In genomic region chr7:137454169-137455166, GRCh38 we compare ENCODE assay signal across 8 cellular contexts.
DNase-seq lines count a peak whose midpoint lies in the region; ATAC-seq, FAIRE-seq and TF ChIP-seq lines count a peak whose summit lies in the region.

No MANE protein-coding gene starts in this region.

- no peaks in the 10 kb centered on the region for H3K36me3 ChIP-seq in GM12878 (ENCODE audit: control insufficient read depth in 2 of 2, insufficient read depth in 2 of 2, low read length in 1 of 2)
- H3K36me3 ChIP-seq in thyroid gland: no peaks in the 10 kb centered on the region

- TF ChIP-seq RAD21 in GM12878 (IDR thresholded peaks at IDR 0.05; ENCODE audit: insufficient read depth, low read depth, low read length): peak; percentile 76

- intact Hi-C loops in GM12878 (cut with micrococcal nuclease; ENCODE audit: unreplicated experiment): loop anchor here (2.0 to 5.0 kb wide), 2 partner anchors 286 to 1047 kb away; no protein-coding TSS in a partner anchor
- intact Hi-C loops in thyroid gland (cut with DNase I): no loop called here

- FAIRE-seq in GM12878 (lab: Jason Lieb, UNC): no peak
- peak; percentile 98 for FAIRE-seq in islet of Langerhans (lab: Jason Lieb, UNC)

- H2AFZ ChIP-seq in GM12878 (ENCODE audit: control insufficient read depth, low read depth, low read length): no peak overlapping the region

- CTCF ChIA-PET in GM12878 (lab: Yijun Ruan, JAX): interaction anchor here (0.7 to 2.2 kb wide), 25 partner anchors 9 to 1048 kb away, joined by 3 to 13 read pairs (median 4); partner anchors contain the start of gene PTN

- WGBS in GM12878 (ENCODE audit: insufficient coverage, insufficient replicate concordance, low lambda C conversion rate, missing lambda C conversion rate): 20% methylated on average over 14 of the region's 14 CpGs
- WGBS in thyroid gland, 2 donors: 50 to 53% methylated on average over 14 of the region's 14 CpGs

- TF ChIP-seq EP300 in GM12878 (IDR thresholded peaks at IDR 0.05; ENCODE audit: borderline replicate concordance in 1 of 2, control insufficient read depth in 1 of 2, low read depth in 2 of 2, low read length in 2 of 2): no peak

- H3K27me3 ChIP-seq in GM12878 (replicated peaks in 1 of 2; ENCODE audit: control insufficient read depth in 2 of 2, insufficient read depth in 2 of 2, low read length in 1 of 2) (no peaks in the 10 kb centered on the region), thyroid gland (no peaks in the 10 kb centered on the region)

- RAD21 ChIA-PET in GM12878 (lab: Charles Lee; ENCODE audit: unreplicated experiment): interaction anchor here (0.8 to 1.5 kb wide), 3 partner anchors 9 to 173 kb away, joined by 3 to 8 read pairs (median 4); no protein-coding TSS in a partner anchor

- H4K20me1 ChIP-seq in GM12878 (ENCODE audit: control insufficient read depth, insufficient read depth): no peaks in the 10 kb centered on the region

- no peaks in the 10 kb centered on the region for H3K79me2 ChIP-seq in GM12878 (ENCODE audit: control insufficient read depth, insufficient read depth, low read length)

- no peak overlapping the region for H3K27ac ChIP-seq in GM12878 (ENCODE audit: control insufficient read depth, insufficient read depth)
- H3K27ac ChIP-seq in thyroid gland: no peak overlapping the region

- DNase-seq in A172 (ENCODE audit: low spot score): peak; percentile 27
- peak; percentile 29 for DNase-seq in GM13977 (ENCODE audit: low spot score)
- peak; percentile 48 for DNase-seq in NCI-H2171 treated with DMSO at 0.1 percent for 48 hours (lab: John Stamatoyannopoulos, UW)
- no peak for DNase-seq in GM12878 (ENCODE audit: low read depth, low spot score)
- DNase-seq in thyroid gland: no peak
- no peak for DNase-seq in activated CD4-positive, alpha-beta T cell treated with anti-CD3 and anti-CD28 coated beads for 48 hours

- ATAC-seq in HG03064 (IDR thresholded peaks at IDR 0.05; ENCODE audit: low read depth, unreplicated experiment): peak; percentile 63
- peak; percentile 82 for ATAC-seq in GM12878

- SMC1A ChIA-PET in GM12878 (lab: Charles Lee; ENCODE audit: uncharacterized antibody, unreplicated experiment): interaction anchor here (0.7 to 2.0 kb wide), 12 partner anchors 12 to 1049 kb away, joined by 3 to 11 read pairs (median 4); no protein-coding TSS in a partner anchor

- POLR2A ChIA-PET in GM12878 (lab: Charles Lee): interaction anchor here (1.0 kb wide), 1 partner anchor 8 kb away, joined by 4 read pairs; no protein-coding TSS in a partner anchor

- H3K9ac ChIP-seq in GM12878 (ENCODE audit: control insufficient read depth, insufficient read depth, low read length): no peak overlapping the region

- no peaks in the 10 kb centered on the region for H3K9me3 ChIP-seq in GM12878 (replicated peaks; ENCODE audit: control insufficient read depth, insufficient read depth, low read length)
- no peaks in the 10 kb centered on the region for H3K9me3 ChIP-seq in thyroid gland

- no peaks in the 10 kb centered on the region for H3K4me1 ChIP-seq in GM12878 (ENCODE audit: control insufficient read depth, insufficient read depth, low read length)
- peaks cover 0 to 19% of the 10 kb centered on the region in 2 donors for H3K4me1 ChIP-seq in thyroid gland

- in situ Hi-C loops in GM13977 (cut with MboI; ENCODE audit: low pct_unique_long_range_greater_than_20kb, low sequenced_read_pairs, unreplicated experiment): no loop called here
- in situ Hi-C loops in GM12878 (cut with MboI): no loop called here

- H3K4me3 ChIP-seq in GM12878 (no peak overlapping the region), thyroid gland (replicated peaks in 1 of 3) (no peak overlapping the region)

- BruUV-seq in GM12878 (replicated peaks; lab: Mats Ljungman, UMichigan): no TSS peak

- TF ChIP-seq CTCF in GM13977 (IDR thresholded peaks at IDR 0.05; ENCODE audit: extremely low read depth, insufficient read depth, missing control alignments) (peak; percentile 63), GM12878 (IDR thresholded peaks at IDR 0.05 in 2 of 3, conservative IDR thresholded peaks at IDR 0.05 in 1 of 3; ENCODE audit: control insufficient read depth in 2 of 3, extremely low read depth in 1 of 3, insufficient read depth in 1 of 3, low read depth in 3 of 3, low read length in 3 of 3) (peak; percentile 47 to 66 (median 53); a peak in 5 of 6 replicates), thyroid gland (IDR thresholded peaks at IDR 0.05) (peak in 5 of 6 experiments; percentile 47 to 73 (median 69))

- no peak overlapping the region for H3K4me2 ChIP-seq in GM12878 (ENCODE audit: control insufficient read depth, insufficient read depth)

- TF ChIP-seq POLR2A in GM12878 (IDR thresholded peaks at IDR 0.05; ENCODE audit: low read depth, low read length) (no peak), thyroid gland (IDR thresholded peaks at IDR 0.05) (no peak)

TF ChIP-seq in GM12878, 131 proteins besides CTCF, POLR2A, EP300 and RAD21:
- TF ChIP-seq ELK1 (IDR thresholded peaks at IDR 0.05; ENCODE audit: low read depth, low read length) (no peak), SMC3 (IDR thresholded peaks at IDR 0.05; ENCODE audit: borderline replicate concordance, low read length) (peak; percentile 40; the same call in 1 of the 2 replicates), RB1 (IDR thresholded peaks at IDR 0.05; ENCODE audit: borderline replicate concordance) (no peak)
TF ChIP-seq in GM12878: peak in this region for 1.

Comparison
In these comparisons a context has a peak if more than half of its experiments do, and no peak if none do; other contexts are left out.
1. DNase-seq: peak in A172 (single experiment), GM13977 (single experiment) and NCI-H2171 treated with DMSO at 0.1 percent for 48 hours (single experiment); none in GM12878 (single experiment), thyroid gland (0 of 2) and activated CD4-positive, alpha-beta T cell treated with anti-CD3 and anti-CD28 coated beads for 48 hours (single experiment).
2. Peak in every context shown above with its lines, with median percentiles within 50 percentile points of each other: CTCF ChIP-seq.